In the genomic region with DNA sequence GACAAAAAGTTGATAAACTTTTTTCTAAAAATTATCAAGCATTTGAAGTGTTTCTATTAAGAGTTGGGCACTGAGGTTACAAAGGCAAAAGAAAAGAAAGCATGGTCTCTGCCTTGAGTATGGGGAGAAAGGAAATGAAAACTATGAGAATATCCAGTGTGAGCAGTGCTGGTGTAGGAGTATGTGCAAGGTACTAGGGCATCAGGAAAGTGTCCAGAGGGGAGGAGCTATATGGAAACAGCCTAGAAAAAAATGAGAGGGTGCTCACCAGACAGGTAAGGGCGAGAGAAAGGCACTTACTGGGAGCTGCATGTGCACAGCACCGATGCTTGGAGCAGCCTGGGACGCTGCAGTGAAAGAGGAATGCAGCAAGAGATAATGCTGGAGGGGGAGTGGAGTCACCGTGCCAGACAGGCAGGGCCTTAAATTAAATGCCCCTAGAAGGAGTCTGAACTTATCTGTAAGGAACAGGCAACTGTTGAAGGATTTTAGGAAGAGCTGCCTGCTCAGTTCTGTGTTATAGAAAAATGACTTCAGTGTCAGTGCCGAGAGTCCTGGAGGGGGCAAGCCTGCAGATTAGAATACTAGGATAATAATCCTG, we compare ENCODE assay signal across 15 cellular contexts. TPM values are rescaled to one million over a fixed set of nuclear protein-coding genes. Genes with fewer than 3 reads are reported as not detected.
"Had no signal": no experiment of that assay in that cellular context is flagged by ENCODE, and none has a peak within 500 bp of the region (broad histone marks: within the 10 kb centered on the region; RNA-seq: fewer than 3 reads in every experiment).

No MANE protein-coding gene starts in this region.

- ATAC-seq: activated naive CD8-positive, alpha-beta T cell treated with anti-CD3 and anti-CD28 coated beads, Interleukin-2, amount 50 U/mL, for 24 hours; activated T-cell treated with anti-CD3 and anti-CD28 coated beads, Interleukin-2, amount 50 U/mL, for 72 hours; left colon had no signal

- H3K9me3 ChIP-seq: vagina had no signal

- H2AFZ ChIP-seq: parathyroid adenoma had no signal

- H3K79me2 ChIP-seq: parathyroid adenoma had no signal

- H3K4me3 Mint-ChIP-seq: activated CD4-positive, alpha-beta memory T cell treated with anti-CD3 and anti-CD28 coated beads for 36 hours; activated naive CD8-positive, alpha-beta T cell treated with anti-CD3 and anti-CD28 coated beads, Interleukin-2, amount 50 U/mL, for 24 hours; activated T-cell treated with anti-CD3 and anti-CD28 coated beads, Interleukin-2, amount 50 U/mL, for 72 hours; central memory CD8-positive, alpha-beta T cell; memory B cell; T-helper 1 cell treated with Interleukin-12 subunit alpha and Interleukin-12 subunit beta and Interleukin-4 antibody, amounts not matched to agents 30 μg/mL and 1 μg/mL, for 36 hours had no signal

- H3K27me3 ChIP-seq: vagina had no signal

- H3K9ac ChIP-seq: parathyroid adenoma had no signal

- H3K36me3 ChIP-seq: vagina had no signal

- H3K4me3 ChIP-seq: vagina had no signal

- H3K4me1 Mint-ChIP-seq: activated naive CD8-positive, alpha-beta T cell treated with anti-CD3 and anti-CD28 coated beads, Interleukin-2, amount 50 U/mL, for 24 hours; central memory CD8-positive, alpha-beta T cell; memory B cell had no signal

- H3K36me3 Mint-ChIP-seq: activated CD4-positive, alpha-beta memory T cell treated with anti-CD3 and anti-CD28 coated beads for 36 hours; memory B cell had no signal

- H3K4me1 ChIP-seq: parathyroid adenoma, vagina had no signal

- DNase-seq: activated CD4-positive, alpha-beta memory T cell treated with anti-CD3 and anti-CD28 coated beads for 36 hours; activated naive CD4-positive, alpha-beta T cell; activated naive CD8-positive, alpha-beta T cell treated with anti-CD3 and anti-CD28 coated beads, Interleukin-2, amount 50 U/mL, for 24 hours; activated T-cell treated with anti-CD3 and anti-CD28 coated beads, Interleukin-2, amount 50 U/mL, for 72 hours; cortex of kidney; effector memory CD4-positive, alpha-beta T cell; hippocampal formation; left colon had no signal

- H3K27ac Mint-ChIP-seq: activated CD4-positive, alpha-beta memory T cell treated with anti-CD3 and anti-CD28 coated beads for 36 hours; activated naive CD8-positive, alpha-beta T cell treated with anti-CD3 and anti-CD28 coated beads, Interleukin-2, amount 50 U/mL, for 24 hours; activated T-cell treated with anti-CD3 and anti-CD28 coated beads, Interleukin-2, amount 50 U/mL, for 72 hours; memory B cell; T-helper 1 cell treated with Interleukin-12 subunit alpha and Interleukin-12 subunit beta and Interleukin-4 antibody, amounts not matched to agents 30 μg/mL and 1 μg/mL, for 36 hours had no signal

- H3K9me3 Mint-ChIP-seq: activated CD4-positive, alpha-beta memory T cell treated with anti-CD3 and anti-CD28 coated beads for 36 hours; central memory CD8-positive, alpha-beta T cell; T-helper 1 cell treated with Interleukin-12 subunit alpha and Interleukin-12 subunit beta and Interleukin-4 antibody, amounts not matched to agents 30 μg/mL and 1 μg/mL, for 36 hours had no signal

- H3K27ac ChIP-seq: parathyroid adenoma, vagina had no signal

RNA-seq across cellular contexts. Expression of a gene that starts 39.4 kb away (rescaled TPM):
- total RNA-seq: activated CD4-positive, alpha-beta memory T cell treated with anti-CD3 and anti-CD28 coated beads for 36 hours; activated T-cell treated with anti-CD3 and anti-CD28 coated beads, Interleukin-2, amount 50 U/mL, for 72 hours; left colon; myocyte; skeletal muscle tissue had no signal
